In the genomic region with DNA sequence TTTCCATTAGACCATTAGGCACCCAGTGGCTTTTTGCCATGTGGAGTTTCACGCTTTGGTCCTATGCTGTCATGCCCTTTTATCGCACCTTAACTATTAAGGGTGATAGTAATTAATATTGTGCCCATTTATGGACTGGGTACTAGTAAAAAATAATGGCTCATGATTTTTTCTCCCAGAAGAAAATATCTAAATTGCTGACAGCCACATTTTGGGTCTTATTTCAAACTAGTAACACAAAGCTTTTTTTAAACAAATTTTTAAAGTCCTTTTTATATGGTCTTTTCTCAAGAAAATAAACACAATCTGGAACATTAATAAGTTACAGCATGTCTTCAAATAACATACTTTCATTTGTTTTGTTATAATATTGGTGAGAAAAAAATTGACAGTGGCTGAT, we compare ENCODE assay signal across 35 cellular contexts.
"Had no signal": no experiment of that assay in that cellular context is flagged by ENCODE, and none has a peak within 500 bp of the region (broad histone marks: within the 10 kb centered on the region; RNA-seq: fewer than 3 reads in every experiment).

No MANE protein-coding gene starts in this region.

- H3K36me3 ChIP-seq: MG63 had no signal

- H3K9me3 ChIP-seq: MG63 had no signal

- DNase-seq: Karpas-422, Kasumi-1, MG63, MM.1S, MV-4-11, NCI-H1048, NCI-H1092, NCI-H1092 treated with DMSO at 0.1 percent for 48 hours, NCI-H1105, NCI-H1105 treated with DMSO at 0.1 percent for 48 hours, NCI-H1417, NCI-H1417 treated with DMSO at 0.1 percent for 48 hours, NCI-H1436, NCI-H1436 treated with DMSO at 0.1 percent for 48 hours, NCI-H146, NCI-H1694, NCI-H1694 treated with DMSO at 0.1 percent for 48 hours, NCI-H187, NCI-H187 treated with DMSO at 0.1 percent for 48 hours, NCI-H1930, NCI-H2029, NCI-H2029 treated with DMSO at 0.1 percent for 48 hours, NCI-H2081, NCI-H2081 treated with DMSO at 0.1 percent for 48 hours, NCI-H2107, NCI-H2171, NCI-H2171 treated with DMSO at 0.1 percent for 48 hours, NCI-H2227 treated with DMSO at 0.1 percent for 48 hours, NCI-H226, NCI-H345, NCI-H446, NCI-H446 treated with DMSO at 0.1 percent for 48 hours, NCI-H510A, NCI-H510A treated with DMSO at 0.1 percent for 48 hours, NCI-H524 had no signal

- H3K4me3 ChIP-seq: MG63 had no signal

- H3K27me3 ChIP-seq: MG63 had no signal
